ENCODE assay signal across 11 cellular contexts in genomic region chr3:129039271-129040038, GRCh38. TPM values are rescaled to one million over a fixed set of nuclear protein-coding genes. Genes with fewer than 3 reads are reported as not detected.
A peak's percentile ranks its signal among the peaks of the same experiment; 100 is the strongest.
DNase-seq lines count a peak whose midpoint lies in the region; ATAC-seq and TF ChIP-seq lines count a peak whose summit lies in the region.
"Had no signal": no experiment of that assay in that cellular context is flagged by ENCODE, and none has a peak within 500 bp of the region (broad histone marks: within the 10 kb centered on the region; RNA-seq: fewer than 3 reads in every experiment).

No MANE protein-coding gene starts in this region.

- CTCF ChIA-PET in MCF 10A (lab: Yijun Ruan, JAX), result interaction anchor here (0.6 to 3.9 kb wide), 3 partner anchors 12 to 70 kb away, joined by 3 to 22 read pairs (median 3); no protein-coding TSS in a partner anchor
- CTCF ChIA-PET in mammary epithelial cell (lab: Charles Lee; ENCODE audit: low non-redundant PET), result no interaction called here

- no peaks in the 10 kb centered on the region for H3K79me2 ChIP-seq in mammary epithelial cell (ENCODE audit: insufficient read depth, low read length)

- in situ Hi-C loops in mammary epithelial cell (cut with MboI; ENCODE audit: low sequenced_read_pairs in 2 of 2), result no loop called here

- H3K36me3 ChIP-seq in mammary epithelial cell (ENCODE audit: insufficient read depth, low read length) (no peaks in the 10 kb centered on the region), heart left ventricle (peaks cover 0 to 19% (median 0%) of the 10 kb centered on the region in 9 donors), upper lobe of left lung (peaks cover 0 to 8% (median 0%) of the 10 kb centered on the region in 4 donors), ascending aorta (no peaks in the 10 kb centered on the region)
- H3K36me3 ChIP-seq: vagina had no signal

- peak in 3 of 4 donors; percentile 56 to 63 (median 56) for ATAC-seq in heart left ventricle
- ATAC-seq in upper lobe of left lung (ENCODE audit: low FRiP score in 2 of 2), result peak; percentile 5 to 31
- ATAC-seq in HG02759 (IDR thresholded peaks at IDR 0.05; ENCODE audit: unreplicated experiment), result no peak

- H3K9ac ChIP-seq in mammary epithelial cell (ENCODE audit: insufficient read depth, low read length), result no peak overlapping the region

- POLR2A ChIA-PET in MCF 10A (lab: Yijun Ruan, JAX), result interaction anchor here (0.8 kb wide), 1 partner anchor 81 kb away, joined by 3 read pairs; no protein-coding TSS in a partner anchor

- H3K27ac ChIP-seq in mammary epithelial cell (ENCODE audit: insufficient read depth, low read depth, low read length) (no peak overlapping the region), heart left ventricle (no peak overlapping the region), upper lobe of left lung (no peak overlapping the region), ascending aorta (no peak overlapping the region)
- H3K27ac ChIP-seq: vagina had no signal

- dilution Hi-C loops in mammary epithelial cell (cut with HindIII; ENCODE audit: low sequenced_read_pairs), result no loop called here

- TF ChIP-seq CTCF in MCF 10A (IDR thresholded peaks at IDR 0.05; ENCODE audit: unreplicated experiment), result no peak
- no peak for TF ChIP-seq CTCF in mammary epithelial cell (conservative IDR thresholded peaks at IDR 0.05 in 1 of 2, IDR thresholded peaks at IDR 0.05 in 1 of 2; ENCODE audit: extremely low read depth in 1 of 2, insufficient read depth in 1 of 2, low read depth in 1 of 2, low read length in 2 of 2)
- TF ChIP-seq CTCF in heart left ventricle (IDR thresholded peaks at IDR 0.05), result no peak
- TF ChIP-seq CTCF in upper lobe of left lung (IDR thresholded peaks at IDR 0.05), result no peak
- no peak for TF ChIP-seq CTCF in ascending aorta (IDR thresholded peaks at IDR 0.05)

- H3K27me3 Mint-ChIP-seq in MCF 10A (ENCODE audit: insufficient read depth, unreplicated experiment), result peaks cover 12% of the 10 kb centered on the region

- H4K20me1 ChIP-seq in mammary epithelial cell (ENCODE audit: insufficient read depth, low read length), result no peaks in the 10 kb centered on the region

- no peak overlapping the region for H3K4me3 ChIP-seq in mammary epithelial cell (replicated peaks in 1 of 3; ENCODE audit: insufficient read depth in 1 of 3, low read depth in 2 of 3, low read length in 3 of 3)
- no peak overlapping the region for H3K4me3 ChIP-seq in heart left ventricle
- no peak overlapping the region for H3K4me3 ChIP-seq in upper lobe of left lung
- no peak overlapping the region for H3K4me3 ChIP-seq in ascending aorta
- H3K4me3 ChIP-seq: vagina had no signal

- intact Hi-C loops in MCF 10A (cut with micrococcal nuclease), result no loop called here
- intact Hi-C loops in mammary epithelial cell (cut with micrococcal nuclease), result no loop called here
- intact Hi-C loops in heart left ventricle (cut with DNase I), result loop anchor here in 2 of 10 donors (5.0 to 10.0 kb wide), 2 partner anchors 55 to 62 kb away; no protein-coding TSS in a partner anchor
- intact Hi-C loops in ascending aorta (cut with DNase I), result no loop called here

- BruUV-seq in MCF 10A (replicated peaks; lab: Mats Ljungman, UMichigan) (no TSS peak), mammary epithelial cell (replicated peaks; lab: Mats Ljungman, UMichigan) (no TSS peak)

- H3K9me3 ChIP-seq in mammary epithelial cell (replicated peaks; ENCODE audit: insufficient read depth, low read length), result no peaks in the 10 kb centered on the region
- peaks cover 0 to 18% (median 0%) of the 10 kb centered on the region in 12 donors for H3K9me3 ChIP-seq in heart left ventricle
- H3K9me3 ChIP-seq in upper lobe of left lung, result no peaks in the 10 kb centered on the region
- no peaks in the 10 kb centered on the region for H3K9me3 ChIP-seq in ascending aorta
- H3K9me3 ChIP-seq: vagina had no signal

- no peaks in the 10 kb centered on the region for H3K4me1 Mint-ChIP-seq in MCF 10A (ENCODE audit: insufficient read depth, unreplicated experiment)

- 72% methylated on average over 9 of the region's 14 CpGs for WGBS in mammary epithelial cell (ENCODE audit: low coverage, missing lambda C conversion rate)
- WGBS in heart left ventricle, 4 donors, result 62 to 81% (median 77%) methylated on average over 9 to 14 of the region's 14 CpGs
- WGBS in upper lobe of left lung, 2 donors, result 70 to 93% methylated on average over 9 to 11 of the region's 14 CpGs

- H3K4me1 ChIP-seq in mammary epithelial cell (ENCODE audit: insufficient read depth, low read length) (no peaks in the 10 kb centered on the region), heart left ventricle (no peaks in the 10 kb centered on the region), upper lobe of left lung (peaks cover 0 to 7% (median 1%) of the 10 kb centered on the region in 4 donors), ascending aorta (no peaks in the 10 kb centered on the region)
- H3K4me1 ChIP-seq: vagina had no signal

- peaks cover 6% of the 10 kb centered on the region for H3K36me3 Mint-ChIP-seq in MCF 10A (ENCODE audit: insufficient read depth, unreplicated experiment)

- H3K4me3 Mint-ChIP-seq in MCF 10A (ENCODE audit: unreplicated experiment), result no peak overlapping the region

- no peak for TF ChIP-seq EP300 in upper lobe of left lung (IDR thresholded peaks at IDR 0.05)

- H2AFZ ChIP-seq in mammary epithelial cell (ENCODE audit: low read depth, low read length), result no peak overlapping the region

- no peaks in the 10 kb centered on the region for H3K9me3 Mint-ChIP-seq in MCF 10A (ENCODE audit: unreplicated experiment)

- TF ChIP-seq POLR2A in heart left ventricle (IDR thresholded peaks at IDR 0.05) (no peak), upper lobe of left lung (IDR thresholded peaks at IDR 0.05) (no peak)

- H3K27me3 ChIP-seq in mammary epithelial cell (ENCODE audit: insufficient read depth, low read length) (peaks cover 2% of the 10 kb centered on the region), heart left ventricle (no peaks in the 10 kb centered on the region), upper lobe of left lung (no peaks in the 10 kb centered on the region), ascending aorta (no peaks in the 10 kb centered on the region)
- H3K27me3 ChIP-seq: vagina had no signal

- H3K4me2 ChIP-seq in mammary epithelial cell (ENCODE audit: insufficient read depth, low read depth, low read length), result no peak overlapping the region

- DNase-seq in MCF 10A (ENCODE audit: unreplicated experiment), result peak; percentile 40
- DNase-seq in mammary epithelial cell, result no peak
- peak; percentile 83 for DNase-seq in NCI-H510A (lab: John Stamatoyannopoulos, UW)
- DNase-seq in heart left ventricle, result peak in 3 of 5 donors; percentile 52 to 83 (median 69)
- peak in 1 of 2 donors; percentile 47 for DNase-seq in upper lobe of left lung
- no peak for DNase-seq in OCI-M1 (lab: John Stamatoyannopoulos, UW)
- DNase-seq in ascending aorta (ENCODE audit: low spot score in 2 of 2), result no peak
- DNase-seq: activated CD4-positive, alpha-beta T cell treated with anti-CD3 and anti-CD28 coated beads for 48 hours had no signal

- no peak overlapping the region for H3K27ac Mint-ChIP-seq in MCF 10A (ENCODE audit: low read depth, unreplicated experiment)

RNA-seq across cellular contexts. Expression of gene GP9, which starts 21.1 kb away (rescaled TPM):
- total RNA-seq in MCF 10A (2022), result not detected in 2 replicates
- not detected for total RNA-seq in mammary epithelial cell
- polyA plus RNA-seq in mammary epithelial cell, result not detected
- not detected for polyA minus RNA-seq in mammary epithelial cell
- total RNA-seq in heart left ventricle, result not detected
- not detected for polyA plus RNA-seq in heart left ventricle
- 10 to 100 TPM in 1 of 6 donors, 1 to 10 TPM in 2, under 1 TPM in 2, not detected in 1; 0.47 to 12.0 (median 4.3) TPM for total RNA-seq in upper lobe of left lung
- total RNA-seq in ascending aorta, result not detected
- total RNA-seq: endothelial cell of umbilical vein, vagina had no signal
- polyA plus RNA-seq: endothelial cell of umbilical vein had no signal

RNA-seq across cellular contexts. Expression of gene EFCC1, which starts 38.4 kb away (rescaled TPM):
- total RNA-seq in MCF 10A (2022), result not detected in 2 replicates
- under 1 TPM in 1 of 2 donors, not detected in 1; under 0.01 TPM for total RNA-seq in mammary epithelial cell
- polyA plus RNA-seq in mammary epithelial cell, result not detected
- polyA minus RNA-seq in mammary epithelial cell, result not detected
- 1 to 10 TPM in 8 of 9 donors, under 1 TPM in 1; 0.60 to 2.5 (median 1.7) TPM for total RNA-seq in heart left ventricle
- polyA plus RNA-seq in heart left ventricle, result 1 to 10 TPM in 1 of 2 donors, under 1 TPM in 1; 0.91 to 1.1 TPM
- total RNA-seq in upper lobe of left lung, result 10 to 100 TPM in 3 of 6 donors, 1 to 10 TPM in 3; 3.1 to 20.6 (median 11.4) TPM
- 3.6 TPM for total RNA-seq in ascending aorta

RNA-seq across cellular contexts. Expression of gene CFAP92, which starts 45.6 kb away (rescaled TPM):
- total RNA-seq in MCF 10A (2022), result 0.10 and 0.16 TPM in 2 replicates
- total RNA-seq in mammary epithelial cell, result 1 to 10 TPM in 1 of 2 donors, under 1 TPM in 1; 0.83 to 1.0 TPM
- 0.29 TPM for polyA plus RNA-seq in mammary epithelial cell
- polyA minus RNA-seq in mammary epithelial cell, result 3.5 TPM
- total RNA-seq in heart left ventricle, result 1 to 10 TPM in 1 of 9 donors, under 1 TPM in 5, not detected in 3; 0.12 to 1.8 (median 0.47) TPM
- polyA plus RNA-seq in heart left ventricle, result under 1 TPM; 0.17 to 0.23 TPM
- 10 to 100 TPM in 2 of 6 donors, 1 to 10 TPM in 3, under 1 TPM in 1; 0.66 to 21.3 (median 5.0) TPM for total RNA-seq in upper lobe of left lung
- not detected for total RNA-seq in ascending aorta
- total RNA-seq: vagina had no signal

Comparison
In these comparisons a context has a peak if more than half of its experiments do, and no peak if none do; other contexts are left out.
1. DNase-seq: peak in MCF 10A (single experiment), NCI-H510A (single experiment) and heart left ventricle (3 of 5); none in mammary epithelial cell (single experiment), OCI-M1 (single experiment) and ascending aorta (0 of 2).